In genomic region chr2:46716806-46717732, GRCh38 we compare ENCODE assay signal across 13 cellular contexts. TPM values are rescaled to one million over a fixed set of nuclear protein-coding genes. Genes with fewer than 3 reads are reported as not detected.
DNase-seq lines count a peak whose midpoint lies in the region; ATAC-seq and TF ChIP-seq lines count a peak whose summit lies in the region.
"Had no signal": no experiment of that assay in that cellular context is flagged by ENCODE, and none has a peak within 500 bp of the region (broad histone marks: within the 10 kb centered on the region; RNA-seq: fewer than 3 reads in every experiment).

No MANE protein-coding gene starts in this region.

- in situ Hi-C loops in gastrocnemius medialis (cut with MboI; ENCODE audit: low sequenced_read_pairs in 4 of 4) = no loop called here

- intact Hi-C loops in PC-3 (cut with micrococcal nuclease) (no loop called here), gastrocnemius medialis (cut with DNase I; ENCODE audit: low total_unique reads) (no loop called here)

- H3K4me1 Mint-ChIP-seq in GM23338 = peaks cover 50% of the 10 kb centered on the region

- H3K27ac Mint-ChIP-seq in GM23338 = peak overlapping the region; percentile 64

- H3F3A ChIP-seq in GM23338 (replicated peaks; ENCODE audit: low read depth) (no peaks in the 10 kb centered on the region), PC-3 (ENCODE audit: low read length, unreplicated experiment) (no peaks in the 10 kb centered on the region), SK-N-SH (replicated peaks; ENCODE audit: insufficient read depth) (peaks cover 86% of the 10 kb centered on the region)

- H2AFZ ChIP-seq in GM23338 = no peak overlapping the region
- no peak overlapping the region for H2AFZ ChIP-seq in PC-3 (ENCODE audit: low read length)
- no peak overlapping the region for H2AFZ ChIP-seq in SK-N-SH (ENCODE audit: low read depth)

- H3K27me3 ChIP-seq in GM23338 (ENCODE audit: insufficient read depth) = no peaks in the 10 kb centered on the region
- H3K27me3 ChIP-seq in PC-3 (ENCODE audit: low read length) = no peaks in the 10 kb centered on the region
- no peaks in the 10 kb centered on the region for H3K27me3 ChIP-seq in gastrocnemius medialis
- no peaks in the 10 kb centered on the region for H3K27me3 ChIP-seq in SK-N-SH (ENCODE audit: insufficient read depth)

- TF ChIP-seq RAD21 in SK-N-SH (IDR thresholded peaks at IDR 0.05; ENCODE audit: low read length) = no peak

- H4K20me1 ChIP-seq in GM23338 (replicated peaks; ENCODE audit: insufficient read depth) = peaks cover 29% of the 10 kb centered on the region
- 0 out of 2 replicates have a peak, but pooled peaks cover 7% of the 10 kb centered on the region for H4K20me1 ChIP-seq in PC-3 (ENCODE audit: low read length)
- peaks cover 100% of the 10 kb centered on the region for H4K20me1 ChIP-seq in SK-N-SH (ENCODE audit: insufficient read depth)

- peak; percentile 26; the same call in 1 of the 3 replicates for ATAC-seq in GM23338
- no peak for ATAC-seq in PC-3
- ATAC-seq in gastrocnemius medialis = no peak
- no peak for ATAC-seq in HG02852 (IDR thresholded peaks at IDR 0.05; ENCODE audit: unreplicated experiment)

- H3K27me3 Mint-ChIP-seq in GM23338 (ENCODE audit: insufficient read depth, low read depth, poor library complexity) = no peaks in the 10 kb centered on the region
- H3K27me3 Mint-ChIP-seq: activated B cell treated with CpG ODN at 0.5 μM for 24 hours; CD4-positive, CD25-positive, alpha-beta regulatory T cell; naive B cell had no signal

- H3K4me3 ChIP-seq in GM23338 (no peak overlapping the region), PC-3 (ENCODE audit: low read length) (no peak overlapping the region), gastrocnemius medialis (no peak overlapping the region), SK-N-SH (ENCODE audit: low read depth in 2 of 2, low read length in 1 of 2) (peak overlapping the region in 1 of 2 experiments; percentile 1; a peak in 1 of 4 replicates)

- H3K9me3 ChIP-seq in PC-3 (ENCODE audit: low read length) (peaks cover 8% of the 10 kb centered on the region; the same call in 1 of the 2 replicates), gastrocnemius medialis (no peaks in the 10 kb centered on the region), SK-N-SH (peaks cover 18% of the 10 kb centered on the region; the same call in 1 of the 2 replicates)

- no peak for TF ChIP-seq POLR2A in gastrocnemius medialis (IDR thresholded peaks at IDR 0.05)

- H3K27ac ChIP-seq in GM23338 (ENCODE audit: low read depth) (peak overlapping the region; percentile 45; the same call in 1 of the 2 replicates), PC-3 (ENCODE audit: low read length) (no peak overlapping the region), gastrocnemius medialis (peak overlapping the region; percentile 29 to 46 (median 38)), SK-N-SH (ENCODE audit: low read depth in 2 of 2, low read length in 1 of 2) (no peak overlapping the region)
- H3K27ac ChIP-seq: KMS-11 had no signal

- no peaks in the 10 kb centered on the region for H3K9me2 ChIP-seq in GM23338 (ENCODE audit: insufficient read depth)
- H3K9me2 ChIP-seq in PC-3 (replicated peaks; ENCODE audit: low read length) = no peaks in the 10 kb centered on the region
- no peaks in the 10 kb centered on the region for H3K9me2 ChIP-seq in SK-N-SH

- H3K4me2 ChIP-seq in GM23338 = 0 out of 2 replicates have a peak overlapping the region, but pooled peaks have one; percentile 8
- peak overlapping the region; percentile 57 for H3K4me2 ChIP-seq in PC-3 (ENCODE audit: low read length)
- H3K4me2 ChIP-seq in SK-N-SH = no peak overlapping the region; the same call in 1 of the 2 replicates
- H3K4me2 ChIP-seq: KMS-11 had no signal

- TF ChIP-seq CTCF in GM23338 (conservative IDR thresholded peaks at IDR 0.05; ENCODE audit: low read depth in 2 of 2) (no peak), PC-3 (conservative IDR thresholded peaks at IDR 0.05; ENCODE audit: low read depth, low read length) (no peak), gastrocnemius medialis (IDR thresholded peaks at IDR 0.05 in 4 of 5, conservative IDR thresholded peaks at IDR 0.05 in 1 of 5) (no peak), SK-N-SH (IDR thresholded peaks at IDR 0.05) (no peak)

- H3K36me3 Mint-ChIP-seq in GM23338 (ENCODE audit: low read depth) = peaks cover 12% of the 10 kb centered on the region; the same call in 2 of the 3 replicates

- DNase-seq in GM23338 (ENCODE audit: low spot score) (no peak), PC-3 (no peak), fibroblast of gingiva (ENCODE audit: low read depth) (peak; percentile 56), gastrocnemius medialis (no peak), SK-N-SH (no peak), epidermal melanocyte (ENCODE audit: insufficient read length, low spot score) (no peak), putamen (ENCODE audit: low spot score) (no peak)
- DNase-seq: activated B cell treated with CpG ODN at 0.5 μM for 24 hours; activated T-cell treated with anti-CD3 and anti-CD28 coated beads, Interleukin-2, amount 50 U/mL, for 48 hours; CD4-positive, CD25-positive, alpha-beta regulatory T cell; naive B cell had no signal

- POLR2A ChIA-PET in PC-3 (lab: Charles Lee; ENCODE audit: unreplicated experiment) (no interaction called here), SK-N-SH (lab: Yijun Ruan, JAX) (no interaction called here)

- CTCF ChIA-PET in PC-3 (lab: Charles Lee) = no interaction called here
- CTCF ChIA-PET in SK-N-SH (lab: Yijun Ruan, JAX) = interaction anchor here (0.5 to 3.1 kb wide), 4 partner anchors 9 to 771 kb away, joined by 3 to 8 read pairs (median 3); no protein-coding TSS in a partner anchor

- H3K4me1 ChIP-seq in GM23338 (ENCODE audit: insufficient read depth) (peaks cover 20% of the 10 kb centered on the region; the same call in 1 of the 2 replicates), PC-3 (ENCODE audit: insufficient read depth, low read length) (peaks cover 46% of the 10 kb centered on the region), gastrocnemius medialis (peaks cover 51 to 63% of the 10 kb centered on the region in 2 donors), SK-N-SH (ENCODE audit: control insufficient read depth in 1 of 2, insufficient read depth in 2 of 2, low read depth in 1 of 2, low read length in 1 of 2) (peaks cover 16 to 40% of the 10 kb centered on the region in 2 experiments)

- no peaks in the 10 kb centered on the region for H3K36me3 ChIP-seq in GM23338 (ENCODE audit: insufficient read depth)
- peaks cover 8% of the 10 kb centered on the region for H3K36me3 ChIP-seq in PC-3 (ENCODE audit: low read depth, low read length)
- H3K36me3 ChIP-seq in gastrocnemius medialis = no peaks in the 10 kb centered on the region
- peaks cover 9 to 80% of the 10 kb centered on the region in 2 experiments for H3K36me3 ChIP-seq in SK-N-SH (replicated peaks in 1 of 2; ENCODE audit: control insufficient read depth in 1 of 2, insufficient read depth in 2 of 2, low read length in 1 of 2)

- peaks cover 100% of the 10 kb centered on the region for H3K79me2 ChIP-seq in GM23338 (replicated peaks; ENCODE audit: insufficient read depth)
- H3K79me2 ChIP-seq in PC-3 (ENCODE audit: low read length) = peaks cover 100% of the 10 kb centered on the region
- peaks cover 100% of the 10 kb centered on the region for H3K79me2 ChIP-seq in SK-N-SH (ENCODE audit: insufficient read depth)

- BruUV-seq in PC-3 (replicated peaks; lab: Mats Ljungman, UMichigan) = no TSS peak

- no peak for TF ChIP-seq EP300 in SK-N-SH (IDR thresholded peaks at IDR 0.05; ENCODE audit: borderline replicate concordance in 1 of 2, low read depth in 1 of 2, low read length in 1 of 2)

- H3K9me3 Mint-ChIP-seq in GM23338 = peaks cover 4% of the 10 kb centered on the region; the same call in 2 of the 3 replicates

- no peak overlapping the region for H3K4me3 Mint-ChIP-seq in GM23338
- H3K4me3 Mint-ChIP-seq: activated B cell treated with CpG ODN at 0.5 μM for 24 hours had no signal

- no peak overlapping the region for H3K9ac ChIP-seq in PC-3 (ENCODE audit: low read length)
- no peak overlapping the region; the same call in 1 of the 2 replicates for H3K9ac ChIP-seq in SK-N-SH
- H3K9ac ChIP-seq: KMS-11 had no signal

- 90% methylated on average over 11 of the region's 11 CpGs for WGBS in SK-N-SH (ENCODE audit: low lambda C conversion rate)

TF ChIP-seq in GM23338, 12 proteins besides CTCF, POLR2A, EP300 and RAD21 (continues in another document):
- no peak for TF ChIP-seq EZH2 (IDR thresholded peaks at IDR 0.05; ENCODE audit: low read depth, unreplicated experiment)

TF ChIP-seq in SK-N-SH, 30 proteins besides CTCF, POLR2A, EP300 and RAD21:
- no peak for TF ChIP-seq ZBTB33 (IDR thresholded peaks at IDR 0.05; ENCODE audit: borderline replicate concordance, low read depth)

RNA-seq across cellular contexts. Expression of gene SOCS5, which starts 18.0 kb away (rescaled TPM):
- 23.9 and 24.1 TPM in 2 replicates for total RNA-seq in GM23338 (2014; rRNA removed; shearing (Covaris generic))
- polyA plus RNA-seq in GM23338 (2016; fragmentation: Nextera tagmentation; extraction: Ambion mirVana) = 5.5 and 5.8 TPM in 2 replicates
- 12.1 and 15.6 TPM in 2 replicates for total RNA-seq in PC-3 (2014; rRNA removed)
- total RNA-seq in gastrocnemius medialis = 10 to 100 TPM; 10.9 to 27.6 (median 14.5) TPM
- 23.1 and 29.0 TPM in 2 replicates for polyA plus RNA-seq in SK-N-SH (2012; rRNA removed)
- polyA plus RNA-seq in SK-N-SH (2012; cell fraction: cytosol; rRNA removed) = 33.1 and 33.3 TPM in 2 replicates
- 17.6 and 28.6 TPM in 2 replicates for polyA plus RNA-seq in SK-N-SH (2012; cell fraction: nucleus; rRNA removed)

Comparison
In these comparisons a context has a peak if more than half of its experiments do, and no peak if none do; other contexts are left out.
1. H3K27ac ChIP-seq: peak in GM23338 (single experiment) and gastrocnemius medialis (4 of 4); none in PC-3 (single experiment) and SK-N-SH (0 of 2).